Comparison of ENCODE assay signal across 11 cellular contexts in the genomic region with DNA sequence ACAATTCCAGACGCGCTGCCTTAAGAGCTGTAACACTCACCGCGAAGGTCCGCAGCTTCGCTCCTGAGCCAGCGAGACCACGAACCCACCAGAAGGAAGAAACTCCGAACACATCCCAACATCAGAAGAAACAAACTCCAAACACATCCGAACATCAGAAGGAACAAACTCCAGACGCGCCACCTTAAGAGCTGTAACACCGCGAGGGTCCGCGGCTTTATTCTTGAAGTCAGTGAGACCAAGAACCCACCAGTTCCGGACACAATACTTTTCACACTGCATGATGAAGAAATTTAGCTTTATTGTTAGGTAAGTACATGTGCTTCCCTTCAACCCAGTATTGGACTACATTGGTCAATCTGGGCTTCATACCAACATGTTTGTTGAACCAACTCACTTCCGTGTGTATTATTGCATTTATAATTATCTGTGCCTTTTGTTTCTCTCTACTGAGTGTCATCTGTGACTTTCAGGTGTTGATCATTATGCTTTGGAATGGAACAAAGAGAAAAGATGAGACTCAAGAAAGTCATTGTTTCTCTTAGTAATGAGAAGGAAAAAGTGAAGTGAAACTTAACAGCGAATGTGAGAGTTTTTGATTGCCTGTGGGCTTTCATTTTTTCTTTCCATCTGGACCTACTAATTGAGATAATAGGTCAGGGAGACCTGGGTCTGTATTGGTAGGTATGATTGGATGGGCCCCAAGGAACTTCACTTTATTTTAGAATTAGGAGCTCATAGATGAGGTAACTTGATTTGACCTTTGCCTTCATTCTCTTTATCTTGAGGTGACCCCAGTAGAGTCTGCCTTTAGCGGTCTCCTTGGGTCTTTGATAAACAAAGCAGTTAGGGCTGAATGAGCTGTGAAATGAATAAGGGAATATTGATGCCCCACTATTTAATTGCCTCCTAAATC.
DNase-seq lines count a peak whose midpoint lies in the region; ATAC-seq, FAIRE-seq and TF ChIP-seq lines count a peak whose summit lies in the region.
"Had no signal": no experiment of that assay in that cellular context is flagged by ENCODE, and none has a peak within 500 bp of the region (broad histone marks: within the 10 kb centered on the region; RNA-seq: fewer than 3 reads in every experiment).

No MANE protein-coding gene starts in this region.

- no peaks in the 10 kb centered on the region for H3K9me3 ChIP-seq in thyroid gland

- no peak for TF ChIP-seq POLR2A in thyroid gland (IDR thresholded peaks at IDR 0.05)

- peak; percentile 86 for DNase-seq in GM06990 (ENCODE audit: extremely low read depth, insufficient read length)
- DNase-seq in GM19239 (ENCODE audit: insufficient read length, low spot score), result peak; percentile 50
- no peak for DNase-seq in NCI-H2171 (lab: John Stamatoyannopoulos, UW)
- no peak for DNase-seq in thyroid gland
- DNase-seq in activated CD4-positive, CD25-positive, alpha-beta regulatory T cell treated with anti-CD3 and anti-CD28 coated beads, Interleukin-2, amount 50 U/mL, for 72 hours, result no peak
- no peak for DNase-seq in SHP77 (lab: John Stamatoyannopoulos, UW)

- no peaks in the 10 kb centered on the region for H3K36me3 ChIP-seq in GM06990 (ENCODE audit: control insufficient read depth, insufficient read depth, low read length)
- no peaks in the 10 kb centered on the region for H3K36me3 ChIP-seq in thyroid gland

- intact Hi-C loops in thyroid gland (cut with DNase I), result no loop called here

- no peak overlapping the region for H3K27ac ChIP-seq in thyroid gland

- H3K4me3 ChIP-seq in GM06990 (replicated peaks; ENCODE audit: low read depth, low read length) (no peak overlapping the region), thyroid gland (replicated peaks in 1 of 3) (no peak overlapping the region)

- H3K27me3 ChIP-seq in GM06990 (replicated peaks; ENCODE audit: control insufficient read depth, insufficient read depth, low read length) (no peaks in the 10 kb centered on the region), thyroid gland (no peaks in the 10 kb centered on the region)

- peaks cover 6 to 11% of the 10 kb centered on the region in 2 donors for H3K4me1 ChIP-seq in thyroid gland

- TF ChIP-seq CTCF in GM06990 (IDR thresholded peaks at IDR 0.05; ENCODE audit: insufficient read depth, low read length, poor library complexity, severe bottlenecking) (no peak), thyroid gland (IDR thresholded peaks at IDR 0.05) (no peak)

- peak; percentile 96 for FAIRE-seq in GM19239 (lab: Jason Lieb, UNC)
- FAIRE-seq: A204.1, astrocyte, endometrium had no signal

- peak; percentile 97 for ATAC-seq in HG02571 (IDR thresholded peaks at IDR 0.05; ENCODE audit: unreplicated experiment)
- peak; percentile 94 for ATAC-seq in HG03280 (IDR thresholded peaks at IDR 0.05; ENCODE audit: unreplicated experiment)

- WGBS in thyroid gland, 2 donors, result 97 to 98% methylated on average over 20 of the region's 20 CpGs

Comparison
In these comparisons a context has a peak if more than half of its experiments do, and no peak if none do; other contexts are left out.
1. DNase-seq: peak in GM06990 (single experiment) and GM19239 (single experiment); none in NCI-H2171 (single experiment), thyroid gland (0 of 2), activated CD4-positive, CD25-positive, alpha-beta regulatory T cell treated with anti-CD3 and anti-CD28 coated beads, Interleukin-2, amount 50 U/mL, for 72 hours (single experiment) and SHP77 (0 of 2).